28 cellular contexts compared by ENCODE assay signal in genomic region chrX:63679432-63679831, GRCh38.
"Had no signal": no experiment of that assay in that cellular context is flagged by ENCODE, and none has a peak within 500 bp of the region (broad histone marks: within the 10 kb centered on the region; RNA-seq: fewer than 3 reads in every experiment).

No MANE protein-coding gene starts in this region.

- H3K27me3 ChIP-seq: body of pancreas, esophagus squamous epithelium, gastroesophageal sphincter had no signal

- H3K4me1 ChIP-seq: body of pancreas, esophagus squamous epithelium, gastroesophageal sphincter had no signal

- H3K9me3 ChIP-seq: body of pancreas, gastroesophageal sphincter had no signal

- H3K27ac ChIP-seq: body of pancreas, epithelial cell of prostate, esophagus squamous epithelium, gastroesophageal sphincter, heart right ventricle, WERI-Rb-1 had no signal

- DNase-seq: activated B cell treated with CpG ODN at 0.5 μM for 24 hours; activated CD4-positive, alpha-beta T cell treated with anti-CD3 and anti-CD28 coated beads for 48 hours; activated CD4-positive, alpha-beta T cell treated with anti-CD3 and anti-CD28 coated beads, Interleukin-2, amount 50 U/mL, for 1 hour; activated CD4-positive, alpha-beta T cell treated with anti-CD3 and anti-CD28 coated beads, Interleukin-2, amount 50 U/mL, for 48 hours; activated CD8-positive, alpha-beta memory T cell treated with anti-CD3 and anti-CD28 coated beads for 24 hours; activated CD8-positive, alpha-beta T cell treated with anti-CD3 and anti-CD28 coated beads for 36 hours; activated effector memory CD4-positive, alpha-beta T cell treated with Interleukin-2 at 50 U/mL for 16 hours; activated gamma-delta T cell treated with Interleukin-2 at 50 U/mL for 16 hours; activated naive CD4-positive, alpha-beta T cell treated with anti-CD3 and anti-CD28 coated beads, Interleukin-2, amount 50 U/mL, for 16 hours; activated naive CD4-positive, alpha-beta T cell treated with Interleukin-2 at 50 U/mL for 16 hours; activated T-cell treated with anti-CD3 and anti-CD28 coated beads, Interleukin-2, amount 50 U/mL, for 4 hours; amniotic stem cell; anterior cingulate cortex; body of pancreas; caudate nucleus; cortex of kidney; dermis blood vessel endothelial cell; effector CD4-positive, alpha-beta T cell; effector memory CD8-positive, alpha-beta T cell; esophagus squamous epithelium; foreskin melanocyte; heart right ventricle; T1000; WERI-Rb-1 had no signal

- H3K4me3 ChIP-seq: body of pancreas, esophagus squamous epithelium, gastroesophageal sphincter, heart right ventricle had no signal

- ATAC-seq: activated CD4-positive, CD25-positive, alpha-beta regulatory T cell treated with anti-CD3 and anti-CD28 coated beads, Interleukin-2, amount 50 U/mL, for 24 hours; activated CD8-positive, alpha-beta T cell treated with anti-CD3 and anti-CD28 coated beads for 36 hours; activated T-cell treated with anti-CD3 and anti-CD28 coated beads, Interleukin-2, amount 50 U/mL, for 4 hours; activated T-helper 17 cell treated with anti-CD3 and anti-CD28 coated beads, Interleukin-2, amount 50 U/mL, for 72 hours; body of pancreas; effector memory CD8-positive, alpha-beta T cell; gastroesophageal sphincter; heart right ventricle had no signal
